ENCODE assay signal across 19 cellular contexts in the genomic region with DNA sequence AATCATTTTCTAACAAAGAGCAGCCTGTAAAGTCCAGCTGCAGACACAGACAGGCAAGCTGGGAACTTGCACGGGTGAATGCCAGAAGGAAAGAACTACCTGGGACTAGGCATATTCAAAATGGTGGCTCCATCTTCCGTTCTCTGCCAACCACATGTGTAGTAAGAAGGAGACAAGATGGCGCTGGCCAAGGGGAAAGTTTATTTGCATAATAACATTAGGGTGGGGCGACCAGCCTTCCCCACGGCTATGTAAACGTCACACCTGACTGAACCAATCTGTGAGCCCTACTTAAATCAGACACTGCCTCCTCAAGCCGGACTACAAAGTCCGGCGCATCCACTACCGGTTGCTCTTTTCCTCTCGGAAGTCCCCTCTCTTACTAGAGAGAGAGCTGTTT.
DNase-seq lines count a peak whose midpoint lies in the region; FAIRE-seq and TF ChIP-seq lines count a peak whose summit lies in the region.
"Had no signal": no experiment of that assay in that cellular context is flagged by ENCODE, and none has a peak within 500 bp of the region (broad histone marks: within the 10 kb centered on the region; RNA-seq: fewer than 3 reads in every experiment).

No MANE protein-coding gene starts in this region.

- no peak for TF ChIP-seq CTCF in testis (IDR thresholded peaks at IDR 0.05)
- TF ChIP-seq CTCF in stomach (IDR thresholded peaks at IDR 0.05), result no peak

- no peak for TF ChIP-seq POLR2A in testis (IDR thresholded peaks at IDR 0.05)
- no peak for TF ChIP-seq POLR2A in stomach (IDR thresholded peaks at IDR 0.05)

- H3K4me1 ChIP-seq in testis, result no peaks in the 10 kb centered on the region
- H3K4me1 ChIP-seq in stomach, result peaks cover 0 to 9% (median 2%) of the 10 kb centered on the region in 4 donors

- H3K4me3 ChIP-seq in testis (peak overlapping the region in 1 of 2 donors; percentile 4), stomach (no peak overlapping the region)
- H3K4me3 ChIP-seq: BLaER1 treated with 17β-estradiol and CSF1 and Interleukin-3, amounts not matched to agents 10 nM and 100 nM; GM23248 had no signal

- no peak for TF ChIP-seq EP300 in stomach (IDR thresholded peaks at IDR 0.05)

- intact Hi-C loops in testis (cut with DNase I; ENCODE audit: low total_unique reads), result no loop called here
- intact Hi-C loops in stomach (cut with DNase I; ENCODE audit: low total_unique reads), result no loop called here

- 76 to 90% methylated on average over 11 of the region's 11 CpGs for WGBS in testis, 2 donors
- 87 to 93% (median 89%) methylated on average over 11 of the region's 11 CpGs for WGBS in stomach, 5 donors

- no peaks in the 10 kb centered on the region for H3K36me3 ChIP-seq in testis (ENCODE audit: low read depth, missing control alignments)
- no peaks in the 10 kb centered on the region for H3K36me3 ChIP-seq in stomach

- H3K9me3 ChIP-seq in testis (no peaks in the 10 kb centered on the region), stomach (no peaks in the 10 kb centered on the region)
- H3K9me3 ChIP-seq: BLaER1 treated with 17β-estradiol and CSF1 and Interleukin-3, amounts not matched to agents 10 nM and 100 nM had no signal

- DNase-seq in NCI-H526 (lab: John Stamatoyannopoulos, UW), result peak; percentile 33
- DNase-seq in NCI-H526 treated with DMSO at 0.1 percent for 48 hours (lab: John Stamatoyannopoulos, UW), result no peak
- DNase-seq in SK-N-DZ (ENCODE audit: low spot score), result peak; percentile 27
- peak; percentile 61 for DNase-seq in kidney tubule cell (ENCODE audit: low spot score)
- peak; percentile 45 for DNase-seq in testis
- no peak for DNase-seq in NOMO-1 treated with DMSO at 0.1 percent for 48 hours (lab: John Stamatoyannopoulos, UW; ENCODE audit: unreplicated experiment)
- no peak for DNase-seq in GM19239 (ENCODE audit: insufficient read length, low spot score)
- no peak for DNase-seq in stomach
- DNase-seq: 8988T; AML-193; Calu3; CD4-positive, CD25-positive, alpha-beta regulatory T cell; DMS 273 treated with DMSO at 0.1 percent for 48 hours; DMS79 treated with DMSO at 0.1 percent for 48 hours; EL; GDM1; GM23248; H7 had no signal

- H3K27me3 ChIP-seq in testis (no peaks in the 10 kb centered on the region), stomach (no peaks in the 10 kb centered on the region)
- H3K27me3 ChIP-seq: BLaER1 treated with 17β-estradiol and CSF1 and Interleukin-3, amounts not matched to agents 10 nM and 100 nM had no signal

- no peak for FAIRE-seq in GM19239 (lab: Jason Lieb, UNC)

- H3K27ac ChIP-seq in testis, result no peak overlapping the region
- H3K27ac ChIP-seq in stomach, result no peak overlapping the region
- H3K27ac ChIP-seq: BLaER1 treated with 17β-estradiol and CSF1 and Interleukin-3, amounts not matched to agents 10 nM and 100 nM; GM23248 had no signal

Comparison
In these comparisons a context has a peak if more than half of its experiments do, and no peak if none do; other contexts are left out.
1. DNase-seq: peak in NCI-H526 (2 of 2), SK-N-DZ (single experiment), kidney tubule cell (single experiment) and testis (single experiment); none in NCI-H526 treated with DMSO at 0.1 percent for 48 hours (single experiment), NOMO-1 treated with DMSO at 0.1 percent for 48 hours (single experiment), GM19239 (single experiment) and stomach (single experiment).